Comparison of ENCODE assay signal across 11 cellular contexts in the genomic region with DNA sequence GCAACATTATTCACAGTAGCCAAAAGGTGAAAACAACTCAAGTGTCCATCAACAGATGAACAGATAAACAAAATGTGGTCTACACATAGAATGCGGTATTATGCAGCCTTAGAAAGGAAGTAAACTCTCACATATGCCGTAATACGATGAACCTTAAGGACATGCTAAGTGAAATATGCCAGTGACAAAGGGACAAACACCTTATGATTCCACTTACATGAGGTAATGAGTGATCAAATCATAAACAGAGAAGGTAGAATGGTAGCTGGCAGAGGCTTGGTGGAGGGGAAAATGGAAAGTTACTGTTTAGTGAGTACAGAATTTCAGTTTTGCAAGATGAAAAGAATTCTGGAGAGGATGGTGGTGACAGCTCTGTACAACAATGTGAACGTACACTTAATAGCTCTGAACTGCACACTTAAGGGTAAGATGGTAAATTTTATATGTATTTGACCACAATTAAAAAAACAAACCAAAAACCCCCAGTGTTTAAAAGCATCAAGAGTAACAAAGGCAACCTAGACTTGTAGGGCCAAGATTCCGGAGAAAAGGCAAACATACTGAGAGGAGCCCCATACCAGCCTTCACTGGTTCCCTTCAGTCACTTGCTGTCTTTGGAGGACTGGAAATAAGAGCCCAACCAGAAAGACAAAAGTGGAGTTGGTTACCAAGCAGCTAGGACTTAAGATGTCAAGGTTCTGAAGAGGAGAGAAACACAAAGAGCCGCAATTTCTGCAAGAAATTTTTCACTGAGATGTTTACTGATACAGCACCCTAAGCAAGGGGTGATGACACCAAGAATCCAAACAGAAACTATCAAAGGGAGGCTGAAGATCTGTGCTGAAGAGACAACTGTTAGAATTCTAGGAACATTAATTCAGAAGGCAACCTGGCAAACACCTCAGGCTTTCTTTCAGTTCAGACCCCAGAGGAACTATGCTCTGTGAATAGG.
DNase-seq lines count a peak whose midpoint lies in the region; ATAC-seq and TF ChIP-seq lines count a peak whose summit lies in the region.
"Had no signal": no experiment of that assay in that cellular context is flagged by ENCODE, and none has a peak within 500 bp of the region (broad histone marks: within the 10 kb centered on the region; RNA-seq: fewer than 3 reads in every experiment).

No MANE protein-coding gene starts in this region.

- H3K36me3 ChIP-seq in esophagus squamous epithelium, result peaks cover 0 to 9% (median 0%) of the 10 kb centered on the region in 3 donors
- H3K36me3 ChIP-seq: left ventricle myocardium inferior had no signal

- intact Hi-C loops in esophagus squamous epithelium (cut with DNase I), result no loop called here

- ATAC-seq in GM21423 (IDR thresholded peaks at IDR 0.05; ENCODE audit: unreplicated experiment) (peak; percentile 31), omental fat pad (ENCODE audit: low FRiP score) (no peak), GM19452 (IDR thresholded peaks at IDR 0.05; ENCODE audit: unreplicated experiment) (no peak)

- 64 to 81% methylated on average over 6 of the region's 6 CpGs for WGBS in esophagus squamous epithelium, 2 donors

- TF ChIP-seq POLR2A in esophagus squamous epithelium (IDR thresholded peaks at IDR 0.05), result peak in 1 of 4 donors; percentile 22

- DNase-seq in CD1c-positive myeloid dendritic cell (ENCODE audit: extremely low spot score) (peak; percentile 13), NAMALWA (ENCODE audit: low spot score) (peak; percentile 72), esophagus squamous epithelium (lab: John Stamatoyannopoulos, UW) (no peak), omental fat pad (ENCODE audit: low spot score) (no peak), retina (no peak)
- DNase-seq in effector CD4-positive, alpha-beta T cell, result no peak
- DNase-seq: GF-D8, left ventricle myocardium inferior had no signal

- no peaks in the 10 kb centered on the region for H3K27me3 ChIP-seq in esophagus squamous epithelium

- no peaks in the 10 kb centered on the region for H3K9me3 ChIP-seq in esophagus squamous epithelium
- H3K9me3 ChIP-seq: left ventricle myocardium inferior had no signal

- H3K4me3 ChIP-seq in esophagus squamous epithelium, result no peak overlapping the region
- H3K4me3 ChIP-seq: left ventricle myocardium inferior had no signal

- no peak for TF ChIP-seq CTCF in esophagus squamous epithelium (IDR thresholded peaks at IDR 0.05)
- no peak for TF ChIP-seq CTCF in omental fat pad (IDR thresholded peaks at IDR 0.05)

- H3K27ac ChIP-seq in esophagus squamous epithelium, result peak overlapping the region in 3 of 4 donors; percentile 26 to 35 (median 27)
- H3K27ac ChIP-seq: KMS-11, left ventricle myocardium inferior had no signal

- peaks cover 24 to 94% (median 47%) of the 10 kb centered on the region in 3 donors for H3K4me1 ChIP-seq in esophagus squamous epithelium

Comparison
In these comparisons a context has a peak if more than half of its experiments do, and no peak if none do; other contexts are left out.
1. DNase-seq: peak in CD1c-positive myeloid dendritic cell (single experiment) and NAMALWA (single experiment); none in esophagus squamous epithelium (single experiment), omental fat pad (single experiment), effector CD4-positive, alpha-beta T cell (single experiment) and retina (single experiment).